In genomic region chr17:61000911-61001310, GRCh38 we compare ENCODE assay signal across 1 cellular context.
TF ChIP-seq lines count a peak whose summit lies in the region.

No MANE protein-coding gene starts in this region.

TF ChIP-seq in GM12878, 131 proteins besides CTCF, POLR2A, EP300 and RAD21 (continued from another document):
- TF ChIP-seq TCF7 (IDR thresholded peaks at IDR 0.05; ENCODE audit: borderline replicate concordance) (no peak), CBX3 (IDR thresholded peaks at IDR 0.05; ENCODE audit: borderline replicate concordance, low read depth) (no peak), FOS (IDR thresholded peaks at IDR 0.05; ENCODE audit: borderline replicate concordance, extremely low read depth, insufficient read length) (no peak), ESRRA (IDR thresholded peaks at IDR 0.05; ENCODE audit: low read length) (no peak), SREBF1 (IDR thresholded peaks at IDR 0.05; ENCODE audit: low read length) (no peak)
